ENCODE assay signal across 1 cellular context in the genomic region with DNA sequence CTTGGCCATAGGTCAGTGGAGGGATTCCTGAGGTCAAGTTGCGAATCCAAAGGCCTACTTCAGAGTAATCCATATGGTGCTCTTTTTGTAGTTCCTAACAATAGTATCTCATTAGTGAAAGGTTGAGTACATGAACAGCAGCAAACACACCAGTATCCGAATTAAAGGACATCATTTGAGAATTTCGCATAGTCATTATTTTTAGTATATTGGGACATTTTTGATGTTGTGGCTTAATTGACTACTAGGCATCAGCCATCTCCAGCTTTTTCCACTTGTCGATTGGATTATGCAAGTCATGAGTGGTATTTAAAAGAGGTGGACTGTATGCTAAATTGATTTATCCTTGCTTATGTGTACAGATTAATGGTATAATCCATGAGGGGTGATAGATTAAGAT.
TF ChIP-seq lines count a peak whose summit lies in the region.

No MANE protein-coding gene starts in this region.

TF ChIP-seq in HepG2, 621 proteins besides CTCF, POLR2A, EP300 and RAD21:
- TF ChIP-seq NFE2L2 (IDR thresholded peaks at IDR 0.05; ENCODE audit: low read length), result peak; percentile 47; the same call in 1 of the 2 replicates
- TF ChIP-seq HNF1A (IDR thresholded peaks at IDR 0.05; ENCODE audit: low read depth), result no peak
- no peak for TF ChIP-seq HNF1A (CRISPR knock-in tag; IDR thresholded peaks at IDR 0.05; ENCODE audit: borderline replicate concordance)
- TF ChIP-seq MAFK (conservative IDR thresholded peaks at IDR 0.05 in 1 of 2, IDR thresholded peaks at IDR 0.05 in 1 of 2; ENCODE audit: low read length in 2 of 2), result peak in 1 of 2 experiments; percentile 23; a peak in 1 of 4 replicates
